12 cellular contexts compared by ENCODE assay signal in genomic region chr1:67479146-67479891, GRCh38. TPM values are rescaled to one million over a fixed set of nuclear protein-coding genes. Genes with fewer than 3 reads are reported as not detected.
DNase-seq lines count a peak whose midpoint lies in the region; ATAC-seq and TF ChIP-seq lines count a peak whose summit lies in the region.
"Had no signal": no experiment of that assay in that cellular context is flagged by ENCODE, and none has a peak within 500 bp of the region (broad histone marks: within the 10 kb centered on the region; RNA-seq: fewer than 3 reads in every experiment).

No MANE protein-coding gene starts in this region.

- peak overlapping the region; percentile 46 for H3K27ac Mint-ChIP-seq in glutamatergic neuron (ENCODE audit: unreplicated experiment)
- no peak overlapping the region for H3K27ac Mint-ChIP-seq in CD8-positive, alpha-beta T cell

- POLR2A ChIA-PET in CD8-positive, alpha-beta T cell (lab: Charles Lee), result no interaction called here

- intact Hi-C loops in CD8-positive, alpha-beta T cell (cut with DNase I, micrococcal nuclease), result no loop called here

- no peaks in the 10 kb centered on the region for H3K36me3 Mint-ChIP-seq in glutamatergic neuron (ENCODE audit: unreplicated experiment)
- no peaks in the 10 kb centered on the region for H3K36me3 Mint-ChIP-seq in CD8-positive, alpha-beta T cell

- TF ChIP-seq CTCF in glutamatergic neuron (IDR thresholded peaks at IDR 0.05; ENCODE audit: partially characterized antibody, unreplicated experiment), result no peak
- TF ChIP-seq CTCF in CD8-positive, alpha-beta T cell (IDR thresholded peaks at IDR 0.05), result no peak

- no peaks in the 10 kb centered on the region for H3K36me3 ChIP-seq in CD8-positive, alpha-beta T cell (ENCODE audit: insufficient read depth, low read length)
- H3K36me3 ChIP-seq: WERI-Rb-1 had no signal

- no peak overlapping the region for H3K27ac ChIP-seq in CD8-positive, alpha-beta T cell (ENCODE audit: low read depth, low read length)
- H3K27ac ChIP-seq: WERI-Rb-1 had no signal

- peak overlapping the region; percentile 41 for H3K4me3 Mint-ChIP-seq in glutamatergic neuron (ENCODE audit: unreplicated experiment)
- H3K4me3 Mint-ChIP-seq in CD8-positive, alpha-beta T cell, result no peak overlapping the region

- peak; percentile 33 for DNase-seq in NCI-H2196 (lab: John Stamatoyannopoulos, UW; ENCODE audit: unreplicated experiment)
- no peak for DNase-seq in NCI-H2196 treated with DMSO at 0.1 percent for 48 hours (lab: John Stamatoyannopoulos, UW; ENCODE audit: unreplicated experiment)
- DNase-seq in SK-MEL-5 (ENCODE audit: low read depth, low spot score), result peak; percentile 29
- no peak for DNase-seq in glutamatergic neuron
- peak; percentile 9 for DNase-seq in stimulated activated naive CD8-positive, alpha-beta T cell treated with anti-CD3 and anti-CD28 coated beads, Interleukin-15, Interleukin-2, amounts not matched to agents 100 U/mL and 50 U/mL, for 24 hours
- no peak for DNase-seq in CD8-positive, alpha-beta T cell
- DNase-seq: 8988T; NCI-H1930; stimulated activated CD4-positive, alpha-beta T cell treated with anti-CD3 and anti-CD28 coated beads, Interleukin-4, amount 100 ng/mL, for 24 hours; WERI-Rb-1 had no signal

- peak; percentile 57 for ATAC-seq in stimulated activated naive CD8-positive, alpha-beta T cell treated with anti-CD3 and anti-CD28 coated beads, Interleukin-15, Interleukin-2, amounts not matched to agents 100 U/mL and 50 U/mL, for 24 hours
- no peak for ATAC-seq in GM21367 (IDR thresholded peaks at IDR 0.05; ENCODE audit: unreplicated experiment)
- no peak for ATAC-seq in CD8-positive, alpha-beta T cell
- ATAC-seq in GM18907 (IDR thresholded peaks at IDR 0.05; ENCODE audit: unreplicated experiment), result no peak

- CTCF ChIA-PET in CD8-positive, alpha-beta T cell (lab: Charles Lee), result interaction anchor here (0.6 to 1.8 kb wide), 2 partner anchors 21 to 350 kb away, joined by 4 to 6 read pairs; no protein-coding TSS in a partner anchor

- H3K9me3 ChIP-seq in CD8-positive, alpha-beta T cell (ENCODE audit: low read length), result no peaks in the 10 kb centered on the region

- no peaks in the 10 kb centered on the region for H3K4me1 ChIP-seq in CD8-positive, alpha-beta T cell (ENCODE audit: insufficient read depth, low read length)

- H3K27me3 ChIP-seq in CD8-positive, alpha-beta T cell (ENCODE audit: insufficient read depth, low read length), result no peaks in the 10 kb centered on the region

- H3K4me1 Mint-ChIP-seq in glutamatergic neuron (ENCODE audit: low read depth, unreplicated experiment), result peaks cover 12% of the 10 kb centered on the region
- no peaks in the 10 kb centered on the region for H3K4me1 Mint-ChIP-seq in CD8-positive, alpha-beta T cell (ENCODE audit: low read depth)

- H3K27me3 Mint-ChIP-seq in glutamatergic neuron (ENCODE audit: unreplicated experiment), result peaks cover under 1% of the 10 kb centered on the region
- no peaks in the 10 kb centered on the region for H3K27me3 Mint-ChIP-seq in CD8-positive, alpha-beta T cell (ENCODE audit: low read depth)

- no peaks in the 10 kb centered on the region for H3K9me3 Mint-ChIP-seq in glutamatergic neuron (ENCODE audit: unreplicated experiment)
- no peaks in the 10 kb centered on the region for H3K9me3 Mint-ChIP-seq in CD8-positive, alpha-beta T cell

- in situ Hi-C loops in SK-MEL-5 (cut with HindIII; ENCODE audit: low pct_unique_long_range_greater_than_20kb, low sequenced_read_pairs), result no loop called here

- no peak overlapping the region for H3K4me3 ChIP-seq in CD8-positive, alpha-beta T cell (ENCODE audit: low read depth, low read length)

RNA-seq across cellular contexts. Expression of gene SERBP1, which starts 49.1 kb away (rescaled TPM):
- 238 and 239 TPM in 2 replicates for total RNA-seq in SK-MEL-5 (2014; rRNA removed; shearing (Covaris generic))
- polyA plus RNA-seq in SK-MEL-5 (2015; cell fraction: cytosol; rRNA removed), result 218 and 224 TPM in 2 replicates
- 56.6 and 73.2 TPM in 2 replicates for polyA plus RNA-seq in SK-MEL-5 (2015; cell fraction: nucleus; rRNA removed)
- total RNA-seq in glutamatergic neuron (ENCODE audit: unreplicated experiment), result 159 TPM
- 100 to 1,000 TPM; 136 to 143 TPM for total RNA-seq in CD8-positive, alpha-beta T cell

Comparison
In these comparisons a context has a peak if more than half of its experiments do, and no peak if none do; other contexts are left out.
1. DNase-seq: peak in NCI-H2196 (single experiment), SK-MEL-5 (single experiment) and stimulated activated naive CD8-positive, alpha-beta T cell treated with anti-CD3 and anti-CD28 coated beads, Interleukin-15, Interleukin-2, amounts not matched to agents 100 U/mL and 50 U/mL, for 24 hours (single experiment); none in NCI-H2196 treated with DMSO at 0.1 percent for 48 hours (single experiment), glutamatergic neuron (single experiment) and CD8-positive, alpha-beta T cell (0 of 7).